ENCODE assay signal across 14 cellular contexts in genomic region chr3:188468196-188468595, GRCh38.
DNase-seq lines count a peak whose midpoint lies in the region; ATAC-seq and TF ChIP-seq lines count a peak whose summit lies in the region.
"Had no signal": no experiment of that assay in that cellular context is flagged by ENCODE, and none has a peak within 500 bp of the region (broad histone marks: within the 10 kb centered on the region; RNA-seq: fewer than 3 reads in every experiment).

No MANE protein-coding gene starts in this region.

- H3K4me1 Mint-ChIP-seq in activated naive CD8-positive, alpha-beta T cell treated with anti-CD3 and anti-CD28 coated beads for 36 hours: peaks cover 3% of the 10 kb centered on the region

- no peak for TF ChIP-seq POLR2A in sigmoid colon (IDR thresholded peaks at IDR 0.05)

- POLR2A ChIA-PET in SK-N-SH (lab: Yijun Ruan, JAX): no interaction called here

- peaks cover 36% of the 10 kb centered on the region; the same call in 1 of the 2 replicates for H3K79me2 ChIP-seq in SK-N-SH (ENCODE audit: insufficient read depth)

- peaks cover 13% of the 10 kb centered on the region for H3K36me3 Mint-ChIP-seq in activated naive CD8-positive, alpha-beta T cell treated with anti-CD3 and anti-CD28 coated beads for 36 hours

- no peak overlapping the region for H3K9ac ChIP-seq in SK-N-SH
- H3K9ac ChIP-seq: GM23248 had no signal

- no peak overlapping the region for H3K4me3 Mint-ChIP-seq in activated naive CD8-positive, alpha-beta T cell treated with anti-CD3 and anti-CD28 coated beads for 36 hours
- H3K4me3 Mint-ChIP-seq: activated naive CD8-positive, alpha-beta T cell treated with anti-CD3 and anti-CD28 coated beads, Interleukin-2, amount 50 U/mL, for 24 hours had no signal

- TF ChIP-seq RAD21 in SK-N-SH (IDR thresholded peaks at IDR 0.05; ENCODE audit: low read length): no peak

- WGBS in SK-N-SH (ENCODE audit: low lambda C conversion rate): 31% methylated on average over 2 of the region's 2 CpGs
- 80 to 93% methylated on average over 2 of the region's 2 CpGs for WGBS in sigmoid colon, 2 donors

- H3K27ac ChIP-seq in SK-N-SH (ENCODE audit: low read depth in 2 of 2, low read length in 1 of 2) (peak overlapping the region; percentile 8 to 75; a peak in 2 of 4 replicates), sigmoid colon (peak overlapping the region; percentile 22 to 72 (median 56))
- H3K27ac ChIP-seq: GM23248 had no signal

- peaks cover 15% of the 10 kb centered on the region for H3F3A ChIP-seq in SK-N-SH (replicated peaks; ENCODE audit: insufficient read depth)

- no peaks in the 10 kb centered on the region for H3K27me3 Mint-ChIP-seq in activated naive CD8-positive, alpha-beta T cell treated with anti-CD3 and anti-CD28 coated beads for 36 hours
- H3K27me3 Mint-ChIP-seq: activated naive CD8-positive, alpha-beta T cell treated with anti-CD3 and anti-CD28 coated beads, Interleukin-2, amount 50 U/mL, for 24 hours had no signal

- DNase-seq in DMS 273 treated with DMSO at 0.1 percent for 48 hours (lab: John Stamatoyannopoulos, UW) (peak; percentile 56), SK-N-SH (no peak), fibroblast of pulmonary artery (ENCODE audit: low read depth) (peak; percentile 53), sigmoid colon (no peak), NCI-H345 (lab: John Stamatoyannopoulos, UW) (no peak)
- DNase-seq in activated naive CD8-positive, alpha-beta T cell treated with anti-CD3 and anti-CD28 coated beads for 36 hours: no peak
- DNase-seq: activated naive CD8-positive, alpha-beta T cell treated with anti-CD3 and anti-CD28 coated beads, Interleukin-2, amount 50 U/mL, for 24 hours; activated T-cell treated with anti-CD3 and anti-CD28 coated beads, Interleukin-2, amount 50 U/mL, for 1 hour; GM23248; Kasumi-1; NCI-H1694 treated with DMSO at 0.1 percent for 48 hours had no signal

- no peaks in the 10 kb centered on the region for H3K27me3 ChIP-seq in SK-N-SH (ENCODE audit: insufficient read depth)
- H3K27me3 ChIP-seq in sigmoid colon: no peaks in the 10 kb centered on the region

- TF ChIP-seq EP300 in SK-N-SH (IDR thresholded peaks at IDR 0.05; ENCODE audit: borderline replicate concordance in 1 of 2, low read depth in 1 of 2, low read length in 1 of 2) (peak; percentile 59 to 92), sigmoid colon (IDR thresholded peaks at IDR 0.05) (no peak)

- H3K36me3 ChIP-seq in SK-N-SH (replicated peaks in 1 of 2; ENCODE audit: control insufficient read depth in 1 of 2, insufficient read depth in 2 of 2, low read length in 1 of 2) (peaks cover 0 to 23% of the 10 kb centered on the region in 2 experiments), sigmoid colon (no peaks in the 10 kb centered on the region)

- H3K4me2 ChIP-seq in SK-N-SH: no peak overlapping the region

- no peaks in the 10 kb centered on the region for H3K9me2 ChIP-seq in SK-N-SH

- no peak for ATAC-seq in HG03439 (IDR thresholded peaks at IDR 0.05; ENCODE audit: unreplicated experiment)
- no peak for ATAC-seq in HG02840 (IDR thresholded peaks at IDR 0.05; ENCODE audit: low FRiP score, unreplicated experiment)
- ATAC-seq: activated CD4-positive, CD25-positive, alpha-beta regulatory T cell treated with anti-CD3 and anti-CD28 coated beads, Interleukin-2, amount 50 U/mL, for 24 hours; activated naive CD8-positive, alpha-beta T cell treated with anti-CD3 and anti-CD28 coated beads, Interleukin-2, amount 50 U/mL, for 24 hours had no signal

- peaks cover 1% of the 10 kb centered on the region for H3K9me3 Mint-ChIP-seq in activated naive CD8-positive, alpha-beta T cell treated with anti-CD3 and anti-CD28 coated beads for 36 hours

- H3K9me3 ChIP-seq in SK-N-SH (no peaks in the 10 kb centered on the region), sigmoid colon (no peaks in the 10 kb centered on the region)

- H3K27ac Mint-ChIP-seq in activated naive CD8-positive, alpha-beta T cell treated with anti-CD3 and anti-CD28 coated beads for 36 hours: no peak overlapping the region
- H3K27ac Mint-ChIP-seq: activated naive CD8-positive, alpha-beta T cell treated with anti-CD3 and anti-CD28 coated beads, Interleukin-2, amount 50 U/mL, for 24 hours had no signal

- CTCF ChIA-PET in SK-N-SH (lab: Yijun Ruan, JAX): no interaction called here

- intact Hi-C loops in sigmoid colon (cut with DNase I): no loop called here

- H3K4me3 ChIP-seq in SK-N-SH (ENCODE audit: low read depth in 2 of 2, low read length in 1 of 2) (no peak overlapping the region), fibroblast of pulmonary artery (replicated peaks; ENCODE audit: low read depth, low read length) (no peak overlapping the region), sigmoid colon (no peak overlapping the region)
- H3K4me3 ChIP-seq: GM23248 had no signal

- TF ChIP-seq CTCF in SK-N-SH (IDR thresholded peaks at IDR 0.05) (no peak), fibroblast of pulmonary artery (IDR thresholded peaks at IDR 0.05; ENCODE audit: low read length, missing control alignments) (no peak), sigmoid colon (IDR thresholded peaks at IDR 0.05) (no peak)

- H3K4me1 ChIP-seq in SK-N-SH (ENCODE audit: control insufficient read depth in 1 of 2, insufficient read depth in 2 of 2, low read depth in 1 of 2, low read length in 1 of 2) (peaks cover 0 to 10% of the 10 kb centered on the region in 2 experiments; a peak in 2 of 4 replicates), sigmoid colon (peaks cover 0 to 69% (median 53%) of the 10 kb centered on the region in 4 donors)

- no peaks in the 10 kb centered on the region for H4K20me1 ChIP-seq in SK-N-SH (ENCODE audit: insufficient read depth)

- H2AFZ ChIP-seq in SK-N-SH (ENCODE audit: low read depth): no peak overlapping the region
- H2AFZ ChIP-seq: GM23248 had no signal

TF ChIP-seq in SK-N-SH, 30 proteins besides CTCF, POLR2A, EP300 and RAD21 (continues in another document):
- TF ChIP-seq RCOR1 (IDR thresholded peaks at IDR 0.05; ENCODE audit: low read length) (no peak), MEF2A (IDR thresholded peaks at IDR 0.05; ENCODE audit: borderline replicate concordance, low read depth) (peak; percentile 79; the same call in 1 of the 2 replicates), YY1 (IDR thresholded peaks at IDR 0.05; ENCODE audit: low read depth) (no peak), PBX3 (IDR thresholded peaks at IDR 0.05) (peak; percentile 88), RFX5 (IDR thresholded peaks at IDR 0.05; ENCODE audit: low read length) (no peak), GATA2 (CRISPR knock-in tag; IDR thresholded peaks at IDR 0.05) (no peak), EZH2phosphoT487 (IDR thresholded peaks at IDR 0.05; ENCODE audit: borderline replicate concordance, low read depth) (no peak), FOXJ3 (CRISPR knock-in tag; IDR thresholded peaks at IDR 0.05) (no peak), TEAD4 (IDR thresholded peaks at IDR 0.05; ENCODE audit: borderline replicate concordance, insufficient read depth) (peak; percentile 80), NFIC (IDR thresholded peaks at IDR 0.05; ENCODE audit: borderline replicate concordance) (peak; percentile 92)
- TF ChIP-seq, protein P1, sequence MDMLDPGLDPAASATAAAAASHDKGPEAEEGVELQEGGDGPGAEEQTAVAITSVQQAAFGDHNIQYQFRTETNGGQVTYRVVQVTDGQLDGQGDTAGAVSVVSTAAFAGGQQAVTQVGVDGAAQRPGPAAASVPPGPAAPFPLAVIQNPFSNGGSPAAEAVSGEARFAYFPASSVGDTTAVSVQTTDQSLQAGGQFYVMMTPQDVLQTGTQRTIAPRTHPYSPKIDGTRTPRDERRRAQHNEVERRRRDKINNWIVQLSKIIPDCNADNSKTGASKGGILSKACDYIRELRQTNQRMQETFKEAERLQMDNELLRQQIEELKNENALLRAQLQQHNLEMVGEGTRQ (IDR thresholded peaks at IDR 0.05; ENCODE audit: borderline replicate concordance, low read depth, low read length): no peak
- TF ChIP-seq, protein P2, sequence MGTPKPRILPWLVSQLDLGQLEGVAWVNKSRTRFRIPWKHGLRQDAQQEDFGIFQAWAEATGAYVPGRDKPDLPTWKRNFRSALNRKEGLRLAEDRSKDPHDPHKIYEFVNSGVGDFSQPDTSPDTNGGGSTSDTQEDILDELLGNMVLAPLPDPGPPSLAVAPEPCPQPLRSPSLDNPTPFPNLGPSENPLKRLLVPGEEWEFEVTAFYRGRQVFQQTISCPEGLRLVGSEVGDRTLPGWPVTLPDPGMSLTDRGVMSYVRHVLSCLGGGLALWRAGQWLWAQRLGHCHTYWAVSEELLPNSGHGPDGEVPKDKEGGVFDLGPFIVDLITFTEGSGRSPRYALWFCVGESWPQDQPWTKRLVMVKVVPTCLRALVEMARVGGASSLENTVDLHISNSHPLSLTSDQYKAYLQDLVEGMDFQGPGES (IDR thresholded peaks at IDR 0.05; ENCODE audit: low read depth, low read length): no peak

Comparison
In these comparisons a context has a peak if more than half of its experiments do, and no peak if none do; other contexts are left out.
1. DNase-seq: peak in DMS 273 treated with DMSO at 0.1 percent for 48 hours (single experiment) and fibroblast of pulmonary artery (single experiment); none in SK-N-SH (single experiment), sigmoid colon (single experiment), activated naive CD8-positive, alpha-beta T cell treated with anti-CD3 and anti-CD28 coated beads for 36 hours (single experiment) and NCI-H345 (single experiment).